In genomic region chr9:29285818-29286217, GRCh38 we compare ENCODE assay signal across 15 cellular contexts.
DNase-seq lines count a peak whose midpoint lies in the region; ATAC-seq and TF ChIP-seq lines count a peak whose summit lies in the region.
"Had no signal": no experiment of that assay in that cellular context is flagged by ENCODE, and none has a peak within 500 bp of the region (broad histone marks: within the 10 kb centered on the region; RNA-seq: fewer than 3 reads in every experiment).

No MANE protein-coding gene starts in this region.

- ATAC-seq in RWPE2 (ENCODE audit: low read depth), result no peak
- no peak for ATAC-seq in GM19351 (IDR thresholded peaks at IDR 0.05; ENCODE audit: unreplicated experiment)
- no peak for ATAC-seq in HG03342 (IDR thresholded peaks at IDR 0.05; ENCODE audit: unreplicated experiment)
- ATAC-seq: activated CD8-positive, alpha-beta T cell treated with anti-CD3 and anti-CD28 coated beads for 36 hours; activated naive CD8-positive, alpha-beta T cell treated with anti-CD3 and anti-CD28 coated beads, Interleukin-2, amount 50 U/mL, for 24 hours; sciatic nerve had no signal

- peak; percentile 63 for DNase-seq in A673 (ENCODE audit: low spot score)
- DNase-seq in HT1080 (ENCODE audit: low read depth), result peak; percentile 25
- no peak for DNase-seq in RWPE2 (ENCODE audit: low spot score)
- DNase-seq in fibroblast of the aortic adventitia (ENCODE audit: low read depth), result peak; percentile 40
- DNase-seq in RPMI8226, result no peak
- no peak for DNase-seq in activated effector memory CD4-positive, alpha-beta T cell treated with Interleukin-2 at 50 U/mL for 16 hours
- DNase-seq: activated CD8-positive, alpha-beta T cell treated with anti-CD3 and anti-CD28 coated beads for 36 hours; activated naive CD8-positive, alpha-beta T cell treated with anti-CD3 and anti-CD28 coated beads, Interleukin-2, amount 50 U/mL, for 24 hours; AML-193; effector CD4-positive, alpha-beta T cell; naive B cell; upper lobe of left lung had no signal

- H3K36me3 ChIP-seq in A673 (ENCODE audit: insufficient read depth, low read length, poor library complexity, severe bottlenecking) (no peaks in the 10 kb centered on the region), RWPE2 (ENCODE audit: low read depth) (no peaks in the 10 kb centered on the region)
- H3K36me3 ChIP-seq: upper lobe of left lung had no signal

- POLR2A ChIA-PET in A673 (lab: Charles Lee; ENCODE audit: low non-redundant PET), result no interaction called here

- no TSS peak for BruUV-seq in A673 (replicated peaks; lab: Mats Ljungman, UMichigan)

- CTCF ChIA-PET in A673 (lab: Charles Lee), result no interaction called here

- H3K9me3 ChIP-seq in A673 (ENCODE audit: low read depth, low read length, poor library complexity, severe bottlenecking) (no peaks in the 10 kb centered on the region), RWPE2 (ENCODE audit: severe bottlenecking) (no peaks in the 10 kb centered on the region)
- H3K9me3 ChIP-seq: upper lobe of left lung had no signal

- H3K4me3 ChIP-seq in A673 (ENCODE audit: low read depth, low read length, poor library complexity, severe bottlenecking) (no peak overlapping the region), RWPE2 (ENCODE audit: severe bottlenecking) (no peak overlapping the region), fibroblast of the aortic adventitia (ENCODE audit: low read depth, low read length) (no peak overlapping the region)
- H3K4me3 ChIP-seq: upper lobe of left lung had no signal

- intact Hi-C loops in A673 (cut with micrococcal nuclease; ENCODE audit: unreplicated experiment), result loop anchor here (10.0 kb wide), 1 partner anchor 259 kb away; no protein-coding TSS in a partner anchor

- no peak overlapping the region for H3K27ac ChIP-seq in A673 (ENCODE audit: low read depth, low read length, poor library complexity, severe bottlenecking)
- no peak overlapping the region for H3K27ac ChIP-seq in RWPE2 (ENCODE audit: poor library complexity, severe bottlenecking)
- H3K27ac ChIP-seq: upper lobe of left lung had no signal

- H3K27me3 ChIP-seq in A673 (replicated peaks; ENCODE audit: insufficient read depth, low read depth, low read length, poor library complexity) (no peaks in the 10 kb centered on the region), RWPE2 (ENCODE audit: insufficient read depth, poor library complexity, severe bottlenecking) (no peaks in the 10 kb centered on the region)
- H3K27me3 ChIP-seq: upper lobe of left lung had no signal

- H3K4me1 ChIP-seq in A673 (ENCODE audit: insufficient read depth, low read length, poor library complexity, severe bottlenecking) (peaks cover 15% of the 10 kb centered on the region), RWPE2 (ENCODE audit: insufficient read depth, poor library complexity, severe bottlenecking) (no peaks in the 10 kb centered on the region)
- H3K4me1 ChIP-seq: upper lobe of left lung had no signal

- TF ChIP-seq CTCF in A673 (conservative IDR thresholded peaks at IDR 0.05; ENCODE audit: low read depth, low read length), result peak; percentile 56
- TF ChIP-seq CTCF in RWPE2 (IDR thresholded peaks at IDR 0.05; ENCODE audit: poor library complexity, severe bottlenecking), result peak; percentile 50
- TF ChIP-seq CTCF in fibroblast of the aortic adventitia (IDR thresholded peaks at IDR 0.05; ENCODE audit: insufficient read depth, low read length), result peak; percentile 30

Comparison
In these comparisons a context has a peak if more than half of its experiments do, and no peak if none do; other contexts are left out.
1. DNase-seq: peak in A673 (single experiment), HT1080 (single experiment) and fibroblast of the aortic adventitia (single experiment); none in RWPE2 (single experiment), RPMI8226 (single experiment) and activated effector memory CD4-positive, alpha-beta T cell treated with Interleukin-2 at 50 U/mL for 16 hours (single experiment).
2. Peak in every context shown above with its lines, with median percentiles within 50 percentile points of each other: CTCF ChIP-seq.